Comparison of ENCODE assay signal across 1 cellular context in the genomic region with DNA sequence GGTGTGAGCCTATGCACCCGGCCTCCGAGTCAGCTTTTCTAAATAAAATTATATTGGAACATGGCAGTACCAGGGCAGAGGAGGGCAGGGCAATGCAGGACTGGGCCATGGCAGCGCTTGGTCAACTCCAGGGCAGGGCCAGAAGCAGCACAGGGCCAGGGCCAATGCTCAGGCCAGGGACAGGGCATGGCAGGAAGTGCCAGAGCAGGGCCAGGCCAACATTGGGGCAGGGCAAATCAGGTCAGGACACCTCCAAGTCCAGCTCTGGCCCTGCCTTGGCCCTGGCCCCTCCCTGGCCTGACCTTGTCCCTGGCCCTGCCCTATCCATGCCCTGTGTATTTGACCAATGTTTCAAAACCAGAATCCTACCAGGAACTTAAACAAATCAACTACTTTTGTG.
TF ChIP-seq lines count a peak whose summit lies in the region.

No MANE protein-coding gene starts in this region.

TF ChIP-seq in GM23338, 12 proteins besides CTCF, POLR2A, EP300 and RAD21 (continued from another document):
- TF ChIP-seq POLR2AphosphoS5 (IDR thresholded peaks at IDR 0.05; ENCODE audit: low read depth) (no peak), STAT1 (IDR thresholded peaks at IDR 0.05; ENCODE audit: unreplicated experiment) (no peak), ZNF114 (CRISPR knock-in tag; IDR thresholded peaks at IDR 0.05) (no peak), CREB1 (CRISPR knock-in tag; IDR thresholded peaks at IDR 0.05; ENCODE audit: low read depth) (no peak), EZH2phosphoT487 (IDR thresholded peaks at IDR 0.05; ENCODE audit: unreplicated experiment) (no peak)
- TF ChIP-seq, protein P1, sequence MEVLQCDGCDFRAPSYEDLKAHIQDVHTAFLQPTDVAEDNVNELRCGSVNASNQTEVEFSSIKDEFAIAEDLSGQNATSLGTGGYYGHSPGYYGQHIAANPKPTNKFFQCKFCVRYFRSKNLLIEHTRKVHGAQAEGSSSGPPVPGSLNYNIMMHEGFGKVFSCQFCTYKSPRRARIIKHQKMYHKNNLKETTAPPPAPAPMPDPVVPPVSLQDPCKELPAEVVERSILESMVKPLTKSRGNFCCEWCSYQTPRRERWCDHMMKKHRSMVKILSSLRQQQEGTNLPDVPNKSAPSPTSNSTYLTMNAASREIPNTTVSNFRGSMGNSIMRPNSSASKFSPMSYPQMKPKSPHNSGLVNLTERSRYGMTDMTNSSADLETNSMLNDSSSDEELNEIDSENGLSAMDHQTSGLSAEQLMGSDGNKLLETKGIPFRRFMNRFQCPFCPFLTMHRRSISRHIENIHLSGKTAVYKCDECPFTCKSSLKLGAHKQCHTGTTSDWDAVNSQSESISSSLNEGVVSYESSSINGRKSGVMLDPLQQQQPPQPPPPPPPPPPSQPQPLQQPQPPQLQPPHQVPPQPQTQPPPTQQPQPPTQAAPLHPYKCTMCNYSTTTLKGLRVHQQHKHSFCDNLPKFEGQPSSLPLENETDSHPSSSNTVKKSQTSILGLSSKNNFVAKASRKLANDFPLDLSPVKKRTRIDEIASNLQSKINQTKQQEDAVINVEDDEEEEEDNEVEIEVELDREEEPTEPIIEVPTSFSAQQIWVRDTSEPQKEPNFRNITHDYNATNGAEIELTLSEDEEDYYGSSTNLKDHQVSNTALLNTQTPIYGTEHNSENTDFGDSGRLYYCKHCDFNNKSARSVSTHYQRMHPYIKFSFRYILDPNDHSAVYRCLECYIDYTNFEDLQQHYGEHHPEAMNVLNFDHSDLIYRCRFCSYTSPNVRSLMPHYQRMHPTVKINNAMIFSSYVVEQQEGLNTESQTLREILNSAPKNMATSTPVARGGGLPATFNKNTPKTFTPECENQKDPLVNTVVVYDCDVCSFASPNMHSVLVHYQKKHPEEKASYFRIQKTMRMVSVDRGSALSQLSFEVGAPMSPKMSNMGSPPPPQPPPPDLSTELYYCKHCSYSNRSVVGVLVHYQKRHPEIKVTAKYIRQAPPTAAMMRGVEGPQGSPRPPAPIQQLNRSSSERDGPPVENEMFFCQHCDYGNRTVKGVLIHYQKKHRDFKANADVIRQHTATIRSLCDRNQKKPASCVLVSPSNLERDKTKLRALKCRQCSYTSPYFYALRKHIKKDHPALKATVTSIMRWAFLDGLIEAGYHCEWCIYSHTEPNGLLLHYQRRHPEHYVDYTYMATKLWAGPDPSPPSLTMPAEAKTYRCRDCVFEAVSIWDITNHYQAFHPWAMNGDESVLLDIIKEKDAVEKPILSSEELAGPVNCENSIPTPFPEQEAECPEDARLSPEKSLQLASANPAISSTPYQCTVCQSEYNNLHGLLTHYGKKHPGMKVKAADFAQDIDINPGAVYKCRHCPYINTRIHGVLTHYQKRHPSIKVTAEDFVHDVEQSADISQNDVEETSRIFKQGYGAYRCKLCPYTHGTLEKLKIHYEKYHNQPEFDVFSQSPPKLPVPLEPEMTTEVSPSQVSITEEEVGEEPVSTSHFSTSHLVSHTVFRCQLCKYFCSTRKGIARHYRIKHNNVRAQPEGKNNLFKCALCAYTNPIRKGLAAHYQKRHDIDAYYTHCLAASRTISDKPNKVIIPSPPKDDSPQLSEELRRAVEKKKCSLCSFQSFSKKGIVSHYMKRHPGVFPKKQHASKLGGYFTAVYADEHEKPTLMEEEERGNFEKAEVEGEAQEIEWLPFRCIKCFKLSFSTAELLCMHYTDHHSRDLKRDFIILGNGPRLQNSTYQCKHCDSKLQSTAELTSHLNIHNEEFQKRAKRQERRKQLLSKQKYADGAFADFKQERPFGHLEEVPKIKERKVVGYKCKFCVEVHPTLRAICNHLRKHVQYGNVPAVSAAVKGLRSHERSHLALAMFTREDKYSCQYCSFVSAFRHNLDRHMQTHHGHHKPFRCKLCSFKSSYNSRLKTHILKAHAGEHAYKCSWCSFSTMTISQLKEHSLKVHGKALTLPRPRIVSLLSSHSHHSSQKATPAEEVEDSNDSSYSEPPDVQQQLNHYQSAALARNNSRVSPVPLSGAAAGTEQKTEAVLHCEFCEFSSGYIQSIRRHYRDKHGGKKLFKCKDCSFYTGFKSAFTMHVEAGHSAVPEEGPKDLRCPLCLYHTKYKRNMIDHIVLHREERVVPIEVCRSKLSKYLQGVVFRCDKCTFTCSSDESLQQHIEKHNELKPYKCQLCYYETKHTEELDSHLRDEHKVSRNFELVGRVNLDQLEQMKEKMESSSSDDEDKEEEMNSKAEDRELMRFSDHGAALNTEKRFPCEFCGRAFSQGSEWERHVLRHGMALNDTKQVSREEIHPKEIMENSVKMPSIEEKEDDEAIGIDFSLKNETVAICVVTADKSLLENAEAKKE (CRISPR knock-in tag; IDR thresholded peaks at IDR 0.05): no peak
- TF ChIP-seq, protein P2, sequence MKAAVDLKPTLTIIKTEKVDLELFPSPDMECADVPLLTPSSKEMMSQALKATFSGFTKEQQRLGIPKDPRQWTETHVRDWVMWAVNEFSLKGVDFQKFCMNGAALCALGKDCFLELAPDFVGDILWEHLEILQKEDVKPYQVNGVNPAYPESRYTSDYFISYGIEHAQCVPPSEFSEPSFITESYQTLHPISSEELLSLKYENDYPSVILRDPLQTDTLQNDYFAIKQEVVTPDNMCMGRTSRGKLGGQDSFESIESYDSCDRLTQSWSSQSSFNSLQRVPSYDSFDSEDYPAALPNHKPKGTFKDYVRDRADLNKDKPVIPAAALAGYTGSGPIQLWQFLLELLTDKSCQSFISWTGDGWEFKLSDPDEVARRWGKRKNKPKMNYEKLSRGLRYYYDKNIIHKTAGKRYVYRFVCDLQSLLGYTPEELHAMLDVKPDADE (IDR thresholded peaks at IDR 0.05): no peak
